10 cellular contexts compared by ENCODE assay signal in genomic region chr6:5695260-5696245, GRCh38.
A peak's percentile ranks its signal among the peaks of the same experiment; 100 is the strongest.
DNase-seq lines count a peak whose midpoint lies in the region; ATAC-seq and TF ChIP-seq lines count a peak whose summit lies in the region.
"Had no signal": no experiment of that assay in that cellular context is flagged by ENCODE, and none has a peak within 500 bp of the region (broad histone marks: within the 10 kb centered on the region; RNA-seq: fewer than 3 reads in every experiment).

No MANE protein-coding gene starts in this region.

- DNase-seq in CD1c-positive myeloid dendritic cell (ENCODE audit: extremely low spot score) (peak; percentile 84), M059J (ENCODE audit: low read depth) (peak; percentile 98), colonic mucosa (peak; percentile 35), myocyte (ENCODE audit: low read depth) (peak; percentile 80), SKM-1 (lab: John Stamatoyannopoulos, UW; ENCODE audit: unreplicated experiment) (no peak)
- DNase-seq: activated effector memory CD4-positive, alpha-beta T cell treated with anti-CD3 and anti-CD28 coated beads, Interleukin-2, amount 50 U/mL, for 16 hours; substantia nigra had no signal

- TF ChIP-seq CTCF in colonic mucosa (IDR thresholded peaks at IDR 0.05) = no peak

- peak overlapping the region; percentile 12 for H3K27ac ChIP-seq in colonic mucosa

- no peaks in the 10 kb centered on the region for H3K36me3 ChIP-seq in colonic mucosa

- no peaks in the 10 kb centered on the region for H3K9me3 ChIP-seq in colonic mucosa

- intact Hi-C loops in colonic mucosa (cut with DNase I) = no loop called here

- no peaks in the 10 kb centered on the region for H3K27me3 ChIP-seq in colonic mucosa

- no peak overlapping the region for H3K9ac ChIP-seq in colonic mucosa (ENCODE audit: low read depth in 2 of 2, low read length in 2 of 2)

- H3K4me1 ChIP-seq in colonic mucosa = no peaks in the 10 kb centered on the region

- ATAC-seq in HG02870 (IDR thresholded peaks at IDR 0.05; ENCODE audit: unreplicated experiment) (no peak), GM19351 (IDR thresholded peaks at IDR 0.05; ENCODE audit: unreplicated experiment) (no peak), HG03097 (IDR thresholded peaks at IDR 0.05; ENCODE audit: low FRiP score, unreplicated experiment) (no peak)

- no peak overlapping the region for H3K4me3 ChIP-seq in colonic mucosa
